Comparison of ENCODE assay signal across 15 cellular contexts in genomic region chr5:148452499-148453193, GRCh38.
DNase-seq lines count a peak whose midpoint lies in the region; ATAC-seq and TF ChIP-seq lines count a peak whose summit lies in the region.
"Had no signal": no experiment of that assay in that cellular context is flagged by ENCODE, and none has a peak within 500 bp of the region (broad histone marks: within the 10 kb centered on the region; RNA-seq: fewer than 3 reads in every experiment).

No MANE protein-coding gene starts in this region.

- no peaks in the 10 kb centered on the region for H3K9me3 ChIP-seq in gastrocnemius medialis
- H3K9me3 ChIP-seq: HAP-1 had no signal

- H3K27me3 Mint-ChIP-seq in Calu3 (ENCODE audit: unreplicated experiment): peaks cover 62% of the 10 kb centered on the region

- no peaks in the 10 kb centered on the region for H3K36me3 Mint-ChIP-seq in Calu3 (ENCODE audit: insufficient read depth, unreplicated experiment)
- H3K36me3 Mint-ChIP-seq: CD8-positive, alpha-beta T cell had no signal

- no peak overlapping the region for H3K4me3 Mint-ChIP-seq in Calu3 (ENCODE audit: low read depth, unreplicated experiment)
- H3K4me3 Mint-ChIP-seq: B cell; CD8-positive, alpha-beta T cell had no signal

- H3K27me3 ChIP-seq in gastrocnemius medialis: no peaks in the 10 kb centered on the region

- in situ Hi-C loops in gastrocnemius medialis (cut with MboI; ENCODE audit: low sequenced_read_pairs in 4 of 4): no loop called here

- no peaks in the 10 kb centered on the region for H3K4me1 ChIP-seq in gastrocnemius medialis
- H3K4me1 ChIP-seq: HAP-1 had no signal

- no peaks in the 10 kb centered on the region for H3K4me1 Mint-ChIP-seq in Calu3 (ENCODE audit: low read depth, unreplicated experiment)
- H3K4me1 Mint-ChIP-seq: B cell had no signal

- BruUV-seq in Calu3 (replicated peaks; lab: Mats Ljungman, UMichigan): no TSS peak

- H3K9me3 Mint-ChIP-seq in Calu3 (ENCODE audit: low read depth, unreplicated experiment): no peaks in the 10 kb centered on the region
- H3K9me3 Mint-ChIP-seq: CD8-positive, alpha-beta T cell had no signal

- CTCF ChIA-PET in Calu3 (lab: Charles Lee): interaction anchor here (0.6 to 1.4 kb wide), 3 partner anchors 39 to 225 kb away, joined by 3 to 5 read pairs (median 4); no protein-coding TSS in a partner anchor

- no peak for TF ChIP-seq POLR2A in gastrocnemius medialis (IDR thresholded peaks at IDR 0.05)

- no peak for TF ChIP-seq CTCF in gastrocnemius medialis (IDR thresholded peaks at IDR 0.05 in 4 of 5, conservative IDR thresholded peaks at IDR 0.05 in 1 of 5)
- no peak for TF ChIP-seq CTCF in Calu3 (IDR thresholded peaks at IDR 0.05; ENCODE audit: unreplicated experiment)

- intact Hi-C loops in Right ventricle myocardium superior (cut with DNase I) (no loop called here), left ventricle myocardium superior (cut with micrococcal nuclease) (no loop called here), gastrocnemius medialis (cut with DNase I; ENCODE audit: low total_unique reads) (no loop called here), Calu3 (cut with micrococcal nuclease; ENCODE audit: unreplicated experiment) (no loop called here)

- ATAC-seq in Right ventricle myocardium superior (ENCODE audit: poor library complexity): peak; percentile 80
- peak; percentile 87 for ATAC-seq in left ventricle myocardium superior
- ATAC-seq in gastrocnemius medialis: peak; percentile 52 to 63
- no peak for ATAC-seq in HG02981 (IDR thresholded peaks at IDR 0.05; ENCODE audit: unreplicated experiment)
- ATAC-seq: CD8-positive, alpha-beta T cell had no signal

- DNase-seq in LHCN-M2 (ENCODE audit: low read depth) (peak; percentile 46), Right ventricle myocardium superior (peak; percentile 54), left ventricle myocardium superior (peak; percentile 65), gastrocnemius medialis (peak in 1 of 2 donors; percentile 16), Calu3 (no peak), NCI-H526 (lab: John Stamatoyannopoulos, UW) (no peak)
- DNase-seq: C1 segment of cervical spinal cord; CD8-positive, alpha-beta T cell; COR-L47; DND-41; GDM1; GOT3 had no signal

- no peaks in the 10 kb centered on the region for H3K36me3 ChIP-seq in gastrocnemius medialis
- H3K36me3 ChIP-seq: HAP-1 had no signal

- no peak overlapping the region for H3K27ac Mint-ChIP-seq in Calu3 (ENCODE audit: unreplicated experiment)
- H3K27ac Mint-ChIP-seq: B cell; CD8-positive, alpha-beta T cell had no signal

- H3K27ac ChIP-seq in gastrocnemius medialis: no peak overlapping the region

- H3K4me3 ChIP-seq in gastrocnemius medialis: no peak overlapping the region
- H3K4me3 ChIP-seq: HAP-1 had no signal

Comparison
In these comparisons a context has a peak if more than half of its experiments do, and no peak if none do; other contexts are left out.
1. DNase-seq: peak in LHCN-M2 (single experiment), Right ventricle myocardium superior (single experiment) and left ventricle myocardium superior (single experiment); none in Calu3 (single experiment) and NCI-H526 (0 of 2).